In genomic region chr5:66661149-66661548, GRCh38 we compare ENCODE assay signal across 1 cellular context.
TF ChIP-seq lines count a peak whose summit lies in the region.

No MANE protein-coding gene starts in this region.

TF ChIP-seq in H1, 55 proteins besides CTCF, POLR2A, EP300 and RAD21 (continued from another document):
- TF ChIP-seq CHD7 (IDR thresholded peaks at IDR 0.05; ENCODE audit: insufficient replicate concordance, low read length) (no peak), BRCA1 (IDR thresholded peaks at IDR 0.05; ENCODE audit: low read depth, low read length) (no peak), SIN3A (conservative IDR thresholded peaks at IDR 0.05 in 1 of 2, IDR thresholded peaks at IDR 0.05 in 1 of 2; ENCODE audit: low read depth in 1 of 2, low read length in 2 of 2) (no peak)
